In the genomic region with DNA sequence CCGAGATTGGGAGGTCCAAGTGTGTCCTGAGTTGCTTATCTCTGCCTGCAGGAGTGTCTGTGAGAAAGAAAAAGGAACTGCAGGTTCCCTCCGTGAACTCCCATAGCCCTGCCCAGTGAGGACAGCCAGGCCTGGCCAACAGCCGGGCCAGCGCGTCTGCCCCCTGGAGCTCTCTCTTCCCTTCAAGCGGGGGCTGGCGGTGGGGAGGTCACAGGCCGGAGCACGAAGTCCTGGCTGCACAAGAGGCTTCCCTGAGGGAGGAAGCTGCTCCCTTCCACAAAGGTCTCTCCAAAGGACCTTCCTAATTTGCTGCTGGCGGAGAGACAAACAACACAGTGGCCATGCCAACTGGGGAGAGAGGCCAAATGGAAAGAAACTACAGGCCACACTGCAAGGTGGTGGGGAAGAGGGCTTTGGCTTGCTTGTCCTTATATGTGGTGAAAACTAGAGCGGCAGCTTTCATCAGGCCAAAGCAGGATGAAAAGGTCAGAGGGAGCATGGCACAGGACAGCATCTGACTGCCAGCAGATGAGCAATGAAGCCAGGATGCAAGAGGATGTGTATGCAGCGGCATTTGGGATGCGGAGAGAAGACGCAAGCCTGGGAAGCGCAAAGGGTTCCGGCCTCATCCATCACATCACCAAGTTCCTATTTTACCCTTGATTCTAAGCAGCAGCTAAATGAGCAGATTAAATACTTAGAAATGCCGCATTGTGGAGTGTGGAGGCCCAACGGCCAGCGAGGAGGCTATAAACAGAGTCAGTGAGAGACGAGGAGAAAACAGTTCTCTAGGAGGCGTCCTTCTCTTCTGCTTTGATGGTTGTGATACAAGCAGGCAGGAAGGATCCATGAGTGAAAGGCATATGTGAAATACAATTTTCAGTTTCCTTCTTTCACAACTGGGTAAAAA, we compare ENCODE assay signal across 12 cellular contexts.
DNase-seq lines count a peak whose midpoint lies in the region; ATAC-seq and TF ChIP-seq lines count a peak whose summit lies in the region.
"Had no signal": no experiment of that assay in that cellular context is flagged by ENCODE, and none has a peak within 500 bp of the region (broad histone marks: within the 10 kb centered on the region; RNA-seq: fewer than 3 reads in every experiment).

No MANE protein-coding gene starts in this region.

- H3K4me3 ChIP-seq in colonic mucosa, result no peak overlapping the region
- H3K4me3 ChIP-seq in skeletal muscle tissue (ENCODE audit: low read length in 3 of 3), result peak overlapping the region in 2 of 3 donors; percentile 30 to 35
- H3K4me3 ChIP-seq: SJCRH30 had no signal

- TF ChIP-seq CTCF in colonic mucosa (IDR thresholded peaks at IDR 0.05), result no peak

- H3K27me3 ChIP-seq in colonic mucosa, result no peaks in the 10 kb centered on the region
- peaks cover 0 to 9% (median 5%) of the 10 kb centered on the region in 3 donors for H3K27me3 ChIP-seq in skeletal muscle tissue (ENCODE audit: control insufficient read depth in 3 of 3, insufficient read depth in 3 of 3, low read length in 3 of 3)

- H3K4me1 ChIP-seq in colonic mucosa, result no peaks in the 10 kb centered on the region
- H3K4me1 ChIP-seq in skeletal muscle tissue (ENCODE audit: control insufficient read depth in 3 of 3, insufficient read depth in 3 of 3, low read length in 3 of 3), result peaks cover 11 to 15% (median 13%) of the 10 kb centered on the region in 3 donors
- H3K4me1 ChIP-seq: SJCRH30 had no signal

- intact Hi-C loops in colonic mucosa (cut with DNase I), result no loop called here

- peak; percentile 88 for DNase-seq in NOMO-1 treated with DMSO at 0.1 percent for 48 hours (lab: John Stamatoyannopoulos, UW; ENCODE audit: unreplicated experiment)
- peak; percentile 12 for DNase-seq in colonic mucosa
- DNase-seq in left lobe of liver (ENCODE audit: low spot score), result peak; percentile 55
- no peak for DNase-seq in foreskin melanocyte
- DNase-seq in NCI-H69 (lab: John Stamatoyannopoulos, UW), result no peak
- DNase-seq in LoVo (ENCODE audit: low spot score), result no peak
- DNase-seq: effector memory CD4-positive, alpha-beta T cell; NCI-H510A; SJCRH30; WERI-Rb-1 had no signal

- H3K9me3 ChIP-seq in colonic mucosa (no peaks in the 10 kb centered on the region), skeletal muscle tissue (ENCODE audit: control insufficient read depth in 3 of 3, low read length in 3 of 3) (peaks cover 0 to 3% (median 0%) of the 10 kb centered on the region in 3 donors)
- H3K9me3 ChIP-seq: SJCRH30 had no signal

- H3K9ac ChIP-seq in colonic mucosa (ENCODE audit: low read depth in 2 of 2, low read length in 2 of 2) (peak overlapping the region in 1 of 2 donors; percentile 9), skeletal muscle tissue (ENCODE audit: low read depth in 1 of 3, low read length in 3 of 3) (peak overlapping the region in 2 of 3 donors; percentile 43 to 54)

- ATAC-seq in left lobe of liver (peak; percentile 87), GM21367 (IDR thresholded peaks at IDR 0.05; ENCODE audit: unreplicated experiment) (no peak)

- H3K36me3 ChIP-seq in colonic mucosa, result no peaks in the 10 kb centered on the region
- no peaks in the 10 kb centered on the region for H3K36me3 ChIP-seq in skeletal muscle tissue (ENCODE audit: control insufficient read depth in 3 of 3, insufficient read depth in 3 of 3, low read length in 3 of 3)
- H3K36me3 ChIP-seq: SJCRH30, WERI-Rb-1 had no signal

- H3K27ac ChIP-seq in colonic mucosa (no peak overlapping the region), skeletal muscle tissue (ENCODE audit: low read depth, low read length) (no peak overlapping the region)
- H3K27ac ChIP-seq: SJCRH30, WERI-Rb-1 had no signal

Comparison
In these comparisons a context has a peak if more than half of its experiments do, and no peak if none do; other contexts are left out.
1. DNase-seq: peak in NOMO-1 treated with DMSO at 0.1 percent for 48 hours (single experiment), colonic mucosa (single experiment) and left lobe of liver (single experiment); none in foreskin melanocyte (single experiment), NCI-H69 (single experiment) and LoVo (single experiment).